Comparison of ENCODE assay signal across 8 cellular contexts in genomic region chr9:92293452-92294296, GRCh38. TPM values are rescaled to one million over a fixed set of nuclear protein-coding genes. Genes with fewer than 3 reads are reported as not detected.
DNase-seq lines count a peak whose midpoint lies in the region; ATAC-seq and TF ChIP-seq lines count a peak whose summit lies in the region.

IARS1 (minus strand) TSS chr9:92293697; CDS start chr9:92289419, 4,278 bp downstream.

- DNase-seq in NCI-H1694 (lab: John Stamatoyannopoulos, UW): peak; percentile 93
- DNase-seq in amniotic stem cell (lab: John Stamatoyannopoulos, UW): peak; percentile 90
- peak; percentile 98 for DNase-seq in left cardiac atrium
- DNase-seq in posterior vena cava (ENCODE audit: low spot score): peak; percentile 99
- peak; percentile 99 for DNase-seq in upper lobe of right lung

- peak; percentile 28 for TF ChIP-seq CTCF in upper lobe of right lung (IDR thresholded peaks at IDR 0.05)

- peaks cover 37% of the 10 kb centered on the region for H3K36me3 Mint-ChIP-seq in T-helper 1 cell treated with Interleukin-12 subunit alpha and Interleukin-12 subunit beta and Interleukin-4 antibody, amounts not matched to agents 30 μg/mL and 1 μg/mL, for 36 hours (ENCODE audit: low read depth)

- peak within 1 kb of the TSS; percentile 85 for H3K27ac ChIP-seq in upper lobe of right lung

- no peaks in the 10 kb centered on the region for H3K27me3 ChIP-seq in upper lobe of right lung

- H3K9me3 ChIP-seq in upper lobe of right lung: no peaks in the 10 kb centered on the region

- peak within 1 kb of the TSS; percentile 99 for H3K27ac Mint-ChIP-seq in T-helper 1 cell treated with Interleukin-12 subunit alpha and Interleukin-12 subunit beta and Interleukin-4 antibody, amounts not matched to agents 30 μg/mL and 1 μg/mL, for 36 hours

- H3K4me3 ChIP-seq in upper lobe of right lung: peak within 1 kb of the TSS; percentile 66

- peak; percentile 97 for TF ChIP-seq POLR2A in GM15510 (IDR thresholded peaks at IDR 0.05; ENCODE audit: borderline replicate concordance, extremely low read depth, insufficient read length)

- peaks cover 20% of the 10 kb centered on the region for H3K4me1 ChIP-seq in upper lobe of right lung

- H3K36me3 ChIP-seq in upper lobe of right lung: peaks cover 23% of the 10 kb centered on the region

- no peaks in the 10 kb centered on the region for H3K9me3 Mint-ChIP-seq in T-helper 1 cell treated with Interleukin-12 subunit alpha and Interleukin-12 subunit beta and Interleukin-4 antibody, amounts not matched to agents 30 μg/mL and 1 μg/mL, for 36 hours

- H3K4me3 Mint-ChIP-seq in T-helper 1 cell treated with Interleukin-12 subunit alpha and Interleukin-12 subunit beta and Interleukin-4 antibody, amounts not matched to agents 30 μg/mL and 1 μg/mL, for 36 hours: peak within 1 kb of the TSS; percentile 99

- peak; percentile 96 for ATAC-seq in HG02885 (IDR thresholded peaks at IDR 0.05; ENCODE audit: poor library complexity, unreplicated experiment)
- ATAC-seq in left cardiac atrium: peak; percentile 100
- ATAC-seq in upper lobe of right lung: peak; percentile 100

- H3K4me1 Mint-ChIP-seq in T-helper 1 cell treated with Interleukin-12 subunit alpha and Interleukin-12 subunit beta and Interleukin-4 antibody, amounts not matched to agents 30 μg/mL and 1 μg/mL, for 36 hours (ENCODE audit: low read depth): peaks cover 58% of the 10 kb centered on the region

- intact Hi-C loops in left cardiac atrium (cut with DNase I) (no loop called here), posterior vena cava (cut with DNase I) (no loop called here), upper lobe of right lung (cut with DNase I) (no loop called here)

- no peaks in the 10 kb centered on the region for H3K27me3 Mint-ChIP-seq in T-helper 1 cell treated with Interleukin-12 subunit alpha and Interleukin-12 subunit beta and Interleukin-4 antibody, amounts not matched to agents 30 μg/mL and 1 μg/mL, for 36 hours (ENCODE audit: low read depth)

RNA-seq across cellular contexts. Expression of gene IARS1, which starts in this region (rescaled TPM):
- total RNA-seq in left cardiac atrium: 10 to 100 TPM; 50.4 to 73.3 TPM
- 10 to 100 TPM; 82.6 to 87.1 TPM for total RNA-seq in posterior vena cava
- 83.9 TPM for total RNA-seq in upper lobe of right lung

Comparison
In these comparisons a context has a peak if more than half of its experiments do, and no peak if none do; other contexts are left out.
1. Peak in every context shown above with its lines: DNase-seq, ATAC-seq, H3K4me3 ChIP-seq and H3K27ac ChIP-seq.